27 cellular contexts compared by ENCODE assay signal in the genomic region with DNA sequence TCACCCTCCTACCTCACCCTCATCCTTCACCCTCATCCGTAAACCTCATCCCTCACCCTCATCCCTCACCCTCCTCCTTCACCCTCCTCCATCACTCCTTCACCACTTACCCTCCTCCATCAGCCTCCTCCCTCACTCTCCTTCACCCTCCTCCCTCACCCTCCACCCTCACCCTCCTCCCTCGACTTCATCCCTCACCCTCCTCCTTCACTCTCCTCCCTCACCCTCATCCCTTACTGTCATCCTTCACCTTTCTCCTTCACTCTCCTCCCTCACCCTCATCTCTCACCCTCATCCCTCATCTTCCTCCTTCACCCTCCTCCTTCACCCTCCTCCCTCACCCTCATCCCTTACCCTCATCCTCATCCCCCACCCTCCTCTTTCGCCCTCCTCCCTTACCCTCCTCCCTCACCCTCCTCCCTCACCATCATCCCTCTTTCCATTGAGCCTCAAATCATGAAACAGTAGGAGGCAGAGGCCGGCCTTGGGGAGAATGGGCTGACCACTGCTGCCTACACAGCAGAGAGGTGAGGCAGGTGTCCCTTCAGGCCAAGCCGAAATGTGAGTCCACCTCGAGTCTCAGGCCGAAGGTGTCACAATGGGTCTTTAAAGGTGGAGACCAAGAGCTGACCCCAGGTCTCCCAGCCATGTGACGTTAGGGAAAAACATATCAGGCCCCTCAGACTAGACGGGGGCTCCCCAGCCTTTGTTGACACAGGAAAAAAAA. TPM values are rescaled to one million over a fixed set of nuclear protein-coding genes. Genes with fewer than 3 reads are reported as not detected.
DNase-seq lines count a peak whose midpoint lies in the region; ATAC-seq and TF ChIP-seq lines count a peak whose summit lies in the region.
"Had no signal": no experiment of that assay in that cellular context is flagged by ENCODE, and none has a peak within 500 bp of the region (broad histone marks: within the 10 kb centered on the region; RNA-seq: fewer than 3 reads in every experiment).

No MANE protein-coding gene starts in this region.

- H3K4me3 ChIP-seq in dorsolateral prefrontal cortex (no peak overlapping the region), ovary (no peak overlapping the region)
- H3K4me3 ChIP-seq: colonic mucosa, neural progenitor cell had no signal

- TF ChIP-seq EP300 in ovary (IDR thresholded peaks at IDR 0.05) = no peak

- peaks cover 9% of the 10 kb centered on the region for H3K9me3 Mint-ChIP-seq in CD4-positive, alpha-beta T cell

- no peaks in the 10 kb centered on the region for H3K27me3 Mint-ChIP-seq in CD4-positive, alpha-beta T cell
- H3K27me3 Mint-ChIP-seq: activated CD4-positive, alpha-beta memory T cell treated with anti-CD3 and anti-CD28 coated beads, Interleukin-2, amount 10 ng/mL, durations not matched to agents 7 days and 5 days; progenitor cell of endocrine pancreas; stimulated activated naive CD8-positive, alpha-beta T cell treated with anti-CD3 and anti-CD28 coated beads, Interleukin-15, Interleukin-2, amounts not matched to agents 100 ng/mL and 50 ng/mL, for 24 hours had no signal

- H3K36me3 Mint-ChIP-seq in CD4-positive, alpha-beta T cell (ENCODE audit: low read depth) = no peaks in the 10 kb centered on the region
- H3K36me3 Mint-ChIP-seq: brain had no signal

- H3K4me3 Mint-ChIP-seq in CD4-positive, alpha-beta T cell = no peak overlapping the region
- H3K4me3 Mint-ChIP-seq: activated CD4-positive, alpha-beta memory T cell treated with anti-CD3 and anti-CD28 coated beads, Interleukin-2, amount 10 ng/mL, durations not matched to agents 7 days and 5 days; activated naive CD4-positive, alpha-beta T cell treated with anti-CD3 and anti-CD28 coated beads for 36 hours; stimulated activated naive CD8-positive, alpha-beta T cell treated with anti-CD3 and anti-CD28 coated beads, Interleukin-15, Interleukin-2, amounts not matched to agents 100 ng/mL and 50 ng/mL, for 24 hours had no signal

- TF ChIP-seq CTCF in dorsolateral prefrontal cortex (IDR thresholded peaks at IDR 0.05 in 54 of 56, conservative IDR thresholded peaks at IDR 0.05 in 2 of 56; ENCODE audit: low read depth in 1 of 56, partially characterized antibody in 56 of 56) (no peak), ovary (IDR thresholded peaks at IDR 0.05) (no peak)
- TF ChIP-seq CTCF in CD4-positive, alpha-beta T cell (IDR thresholded peaks at IDR 0.05) = no peak

- H3K4me1 Mint-ChIP-seq in CD4-positive, alpha-beta T cell (ENCODE audit: low read depth) = peaks cover 15% of the 10 kb centered on the region

- no peak for ATAC-seq in activated CD4-positive, CD25-positive, alpha-beta regulatory T cell treated with anti-CD3 and anti-CD28 coated beads, Interleukin-2, amount 50 U/mL, for 24 hours
- ATAC-seq in CD4-positive, alpha-beta T cell (ENCODE audit: poor library complexity) = no peak
- ATAC-seq in GM19467 (IDR thresholded peaks at IDR 0.05; ENCODE audit: unreplicated experiment) = no peak
- ATAC-seq: HCT116, left cardiac atrium had no signal

- WGBS in ovary, 3 donors = 91 to 95% (median 91%) methylated on average over 9 of the region's 9 CpGs

- H3K27ac ChIP-seq in dorsolateral prefrontal cortex (no peak overlapping the region), ovary (no peak overlapping the region)
- no peak overlapping the region for H3K27ac ChIP-seq in CD4-positive, alpha-beta T cell (ENCODE audit: low read depth, low read length)
- H3K27ac ChIP-seq: 22Rv1, colonic mucosa, HL-60, neural progenitor cell, WERI-Rb-1 had no signal

- POLR2A ChIA-PET in HEK293T (lab: Yijun Ruan, JAX) = no interaction called here
- POLR2A ChIA-PET in CD4-positive, alpha-beta T cell (lab: Charles Lee) = no interaction called here

- intact Hi-C loops in dorsolateral prefrontal cortex (cut with DNase I) = no loop called here
- intact Hi-C loops in ovary (cut with DNase I) = no loop called here
- intact Hi-C loops in CD4-positive, alpha-beta T cell (cut with DNase I, micrococcal nuclease) = no loop called here

- no peak for TF ChIP-seq POLR2A in ovary (IDR thresholded peaks at IDR 0.05)

- DNase-seq in activated CD4-positive, CD25-positive, alpha-beta regulatory T cell treated with anti-CD3 and anti-CD28 coated beads, Interleukin-2, amount 50 U/mL, for 72 hours = peak; percentile 12
- DNase-seq in HEK293T (ENCODE audit: extremely low spot score) = no peak
- peak in 6 of 10 donors; percentile 1 to 30 (median 12) for DNase-seq in dorsolateral prefrontal cortex
- DNase-seq in ovary = peak in 3 of 5 donors; percentile 10 to 25 (median 10)
- no peak for DNase-seq in CD4-positive, alpha-beta T cell
- DNase-seq in central memory CD4-positive, alpha-beta T cell = no peak
- DNase-seq: activated CD4-positive, alpha-beta memory T cell treated with anti-CD3 and anti-CD28 coated beads, Interleukin-2, amount 10 ng/mL, durations not matched to agents 7 days and 5 days; activated naive CD4-positive, alpha-beta T cell treated with anti-CD3 and anti-CD28 coated beads for 36 hours; activated T-cell treated with anti-CD3 and anti-CD28 coated beads, Interleukin-2, amount 50 U/mL, for 48 hours; colonic mucosa; foreskin fibroblast; left cardiac atrium; NCI-H1694 treated with DMSO at 0.1 percent for 48 hours; NCI-H2171 treated with DMSO at 0.1 percent for 48 hours; NCI-H524 treated with DMSO at 0.1 percent for 48 hours; SW 1271; T-helper 9 cell; WERI-Rb-1 had no signal

- H3K27me3 ChIP-seq in dorsolateral prefrontal cortex = no peaks in the 10 kb centered on the region
- H3K27me3 ChIP-seq in ovary = no peaks in the 10 kb centered on the region
- no peaks in the 10 kb centered on the region for H3K27me3 ChIP-seq in CD4-positive, alpha-beta T cell (ENCODE audit: control insufficient read depth, insufficient read depth, low read length)
- H3K27me3 ChIP-seq: colonic mucosa, neural progenitor cell had no signal

- CTCF ChIA-PET in HEK293T (lab: Yijun Ruan, JAX) = no interaction called here
- CTCF ChIA-PET in CD4-positive, alpha-beta T cell (lab: Charles Lee) = no interaction called here

- H3K4me1 ChIP-seq in ovary (ENCODE audit: insufficient read depth) = peaks cover 16% of the 10 kb centered on the region
- H3K4me1 ChIP-seq: colonic mucosa, neural progenitor cell had no signal

- no peaks in the 10 kb centered on the region for H3K9me3 ChIP-seq in ovary
- no peaks in the 10 kb centered on the region for H3K9me3 ChIP-seq in CD4-positive, alpha-beta T cell (ENCODE audit: control insufficient read depth, low read length)
- H3K9me3 ChIP-seq: colonic mucosa had no signal

- no peak overlapping the region for H3K27ac Mint-ChIP-seq in CD4-positive, alpha-beta T cell
- H3K27ac Mint-ChIP-seq: activated CD4-positive, alpha-beta memory T cell treated with anti-CD3 and anti-CD28 coated beads, Interleukin-2, amount 10 ng/mL, durations not matched to agents 7 days and 5 days; activated naive CD4-positive, alpha-beta T cell treated with anti-CD3 and anti-CD28 coated beads for 36 hours had no signal

- H3K36me3 ChIP-seq in ovary = no peaks in the 10 kb centered on the region
- H3K36me3 ChIP-seq: colonic mucosa, neural progenitor cell, WERI-Rb-1 had no signal

TF ChIP-seq in HEK293T, 16 proteins besides CTCF, POLR2A, EP300 and RAD21:
- TF ChIP-seq ARNT (IDR thresholded peaks at IDR 0.05) (no peak), SUZ12 (IDR thresholded peaks at IDR 0.05) (no peak), ZNF384 (IDR thresholded peaks at IDR 0.05) (no peak), FOXK2 (IDR thresholded peaks at IDR 0.05) (no peak)
- TF ChIP-seq, protein P1, sequence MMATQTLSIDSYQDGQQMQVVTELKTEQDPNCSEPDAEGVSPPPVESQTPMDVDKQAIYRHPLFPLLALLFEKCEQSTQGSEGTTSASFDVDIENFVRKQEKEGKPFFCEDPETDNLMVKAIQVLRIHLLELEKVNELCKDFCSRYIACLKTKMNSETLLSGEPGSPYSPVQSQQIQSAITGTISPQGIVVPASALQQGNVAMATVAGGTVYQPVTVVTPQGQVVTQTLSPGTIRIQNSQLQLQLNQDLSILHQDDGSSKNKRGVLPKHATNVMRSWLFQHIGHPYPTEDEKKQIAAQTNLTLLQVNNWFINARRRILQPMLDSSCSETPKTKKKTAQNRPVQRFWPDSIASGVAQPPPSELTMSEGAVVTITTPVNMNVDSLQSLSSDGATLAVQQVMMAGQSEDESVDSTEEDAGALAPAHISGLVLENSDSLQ (IDR thresholded peaks at IDR 0.05) = peak; percentile 46; the same call in 1 of the 2 replicates

RNA-seq across cellular contexts. Expression of a gene that starts 53.0 kb away (rescaled TPM):
- total RNA-seq in dorsolateral prefrontal cortex (100 to 1,000 TPM in 1 of 120 experiments, 10 to 100 TPM in 119; 30.5 to 103 (median 48.6) TPM), ovary (10 to 100 TPM in 3 of 7 donors, 1 to 10 TPM in 4; 3.7 to 35.5 (median 9.4) TPM)
- polyA plus RNA-seq in ovary = 1 to 10 TPM; 4.5 to 8.7 TPM
- under 1 TPM; 0.55 to 0.70 TPM for total RNA-seq in CD4-positive, alpha-beta T cell

Comparison
In these comparisons a context has a peak if more than half of its experiments do, and no peak if none do; other contexts are left out.
1. DNase-seq: peak in activated CD4-positive, CD25-positive, alpha-beta regulatory T cell treated with anti-CD3 and anti-CD28 coated beads, Interleukin-2, amount 50 U/mL, for 72 hours (single experiment), dorsolateral prefrontal cortex (6 of 10) and ovary (3 of 5); none in HEK293T (single experiment), CD4-positive, alpha-beta T cell (0 of 10) and central memory CD4-positive, alpha-beta T cell (single experiment).